8 cellular contexts compared by ENCODE assay signal in genomic region chr11:75428989-75429640, GRCh38. TPM values are rescaled to one million over a fixed set of nuclear protein-coding genes. Genes with fewer than 3 reads are reported as not detected.
A peak's percentile ranks its signal among the peaks of the same experiment; 100 is the strongest.
DNase-seq lines count a peak whose midpoint lies in the region; ATAC-seq and TF ChIP-seq lines count a peak whose summit lies in the region.

No MANE protein-coding gene starts in this region.

- H3K36me3 Mint-ChIP-seq in activated CD4-positive, alpha-beta T cell treated with anti-CD3 and anti-CD28 coated beads for 36 hours (ENCODE audit: low read depth), result peaks cover 10% of the 10 kb centered on the region
- peaks cover 33% of the 10 kb centered on the region for H3K36me3 Mint-ChIP-seq in endothelial cell (ENCODE audit: low read depth, unreplicated experiment)
- H3K36me3 Mint-ChIP-seq in HFFc6 (ENCODE audit: low read depth), result peaks cover 4% of the 10 kb centered on the region

- 97% methylated on average over 16 of the region's 16 CpGs for WGBS in smooth muscle cell (ENCODE audit: low lambda C conversion rate)

- H4K20me1 ChIP-seq in smooth muscle cell (ENCODE audit: low read depth), result no peaks in the 10 kb centered on the region

- H3K27ac ChIP-seq in RWPE2 (ENCODE audit: poor library complexity, severe bottlenecking) (no peak overlapping the region), smooth muscle cell (ENCODE audit: low read depth) (no peak overlapping the region)

- intact Hi-C loops in activated CD4-positive, alpha-beta T cell treated with anti-CD3 and anti-CD28 coated beads for 36 hours (cut with DNase I, micrococcal nuclease), result loop anchor here in 1 of 2 experiments (1.0 kb wide), 1 partner anchor 30 kb away; the partner anchor contains the start of gene RPS3

- no peak for DNase-seq in activated CD4-positive, alpha-beta T cell treated with anti-CD3 and anti-CD28 coated beads for 36 hours
- no peak for DNase-seq in activated CD4-positive, alpha-beta T cell treated with anti-CD3 and anti-CD28 coated beads, Interleukin-2, amount 50 U/mL, for 4 hours
- DNase-seq in RWPE2 (ENCODE audit: low spot score) (peak; percentile 30), endothelial cell (ENCODE audit: low spot score) (no peak), smooth muscle cell (lab: John Stamatoyannopoulos, UW; ENCODE audit: unreplicated experiment) (no peak), germinal center (ENCODE audit: low spot score) (no peak), HFFc6 (no peak)

- H3K9ac ChIP-seq in smooth muscle cell (ENCODE audit: low read depth), result no peak overlapping the region

- no peaks in the 10 kb centered on the region for H3F3A ChIP-seq in smooth muscle cell (ENCODE audit: low read depth)

- no peak overlapping the region for H2AFZ ChIP-seq in smooth muscle cell (ENCODE audit: low read depth)

- no peak for ATAC-seq in activated CD4-positive, alpha-beta T cell treated with anti-CD3 and anti-CD28 coated beads for 36 hours
- ATAC-seq in RWPE2 (ENCODE audit: low read depth) (no peak), HG02938 (IDR thresholded peaks at IDR 0.05; ENCODE audit: unreplicated experiment) (no peak)

- CTCF ChIA-PET in activated CD4-positive, alpha-beta T cell treated with anti-CD3 and anti-CD28 coated beads for 36 hours (lab: Charles Lee), result interaction anchor here (0.5 to 1.5 kb wide), 3 partner anchors 21 to 288 kb away, joined by 3 to 7 read pairs (median 3); no protein-coding TSS in a partner anchor

- peaks cover 2% of the 10 kb centered on the region for H3K4me1 ChIP-seq in RWPE2 (ENCODE audit: insufficient read depth, poor library complexity, severe bottlenecking)
- peaks cover 13% of the 10 kb centered on the region for H3K4me1 ChIP-seq in smooth muscle cell (ENCODE audit: low read depth)

- peak overlapping the region; percentile 83 for H3K4me2 ChIP-seq in smooth muscle cell

- POLR2A ChIA-PET in activated CD4-positive, alpha-beta T cell treated with anti-CD3 and anti-CD28 coated beads for 36 hours (lab: Charles Lee), result interaction anchor here (1.1 to 1.6 kb wide), 2 partner anchors 27 to 29 kb away, joined by 4 to 5 read pairs; partner anchors contain the start of gene RPS3

- peak overlapping the region; percentile 55 for H3K4me3 Mint-ChIP-seq in activated CD4-positive, alpha-beta T cell treated with anti-CD3 and anti-CD28 coated beads for 36 hours
- H3K4me3 Mint-ChIP-seq in endothelial cell (ENCODE audit: unreplicated experiment), result peak overlapping the region; percentile 88
- no peak overlapping the region for H3K4me3 Mint-ChIP-seq in HFFc6

- H3K4me3 ChIP-seq in RWPE2 (ENCODE audit: severe bottlenecking) (no peak overlapping the region), smooth muscle cell (no peak overlapping the region)

- H3K4me1 Mint-ChIP-seq in activated CD4-positive, alpha-beta T cell treated with anti-CD3 and anti-CD28 coated beads for 36 hours, result peaks cover 16% of the 10 kb centered on the region
- H3K4me1 Mint-ChIP-seq in endothelial cell (ENCODE audit: unreplicated experiment), result peaks cover 37% of the 10 kb centered on the region
- H3K4me1 Mint-ChIP-seq in HFFc6 (ENCODE audit: low read depth), result peaks cover 4% of the 10 kb centered on the region; the same call in 1 of the 2 replicates

- peaks cover 8% of the 10 kb centered on the region for H3K9me3 Mint-ChIP-seq in activated CD4-positive, alpha-beta T cell treated with anti-CD3 and anti-CD28 coated beads for 36 hours (ENCODE audit: low read depth)
- no peaks in the 10 kb centered on the region for H3K9me3 Mint-ChIP-seq in endothelial cell (ENCODE audit: unreplicated experiment)
- peaks cover 8% of the 10 kb centered on the region for H3K9me3 Mint-ChIP-seq in HFFc6

- peak overlapping the region; percentile 69 for H3K27ac Mint-ChIP-seq in activated CD4-positive, alpha-beta T cell treated with anti-CD3 and anti-CD28 coated beads for 36 hours
- peak overlapping the region; percentile 87 for H3K27ac Mint-ChIP-seq in endothelial cell (ENCODE audit: unreplicated experiment)
- H3K27ac Mint-ChIP-seq in HFFc6, result no peak overlapping the region

- TF ChIP-seq CTCF in RWPE2 (IDR thresholded peaks at IDR 0.05; ENCODE audit: poor library complexity, severe bottlenecking) (no peak), endothelial cell (IDR thresholded peaks at IDR 0.05; ENCODE audit: unreplicated experiment) (no peak), smooth muscle cell (IDR thresholded peaks at IDR 0.05; ENCODE audit: borderline replicate concordance, insufficient read depth, poor library complexity, severe bottlenecking) (no peak), HFFc6 (IDR thresholded peaks at IDR 0.05) (no peak)

- H3K79me2 ChIP-seq in smooth muscle cell (ENCODE audit: low read depth), result no peaks in the 10 kb centered on the region

- no peaks in the 10 kb centered on the region for H3K9me3 ChIP-seq in RWPE2 (ENCODE audit: severe bottlenecking)
- H3K9me3 ChIP-seq in smooth muscle cell (replicated peaks; ENCODE audit: low read depth), result no peaks in the 10 kb centered on the region

- H3K36me3 ChIP-seq in RWPE2 (ENCODE audit: low read depth) (no peaks in the 10 kb centered on the region), smooth muscle cell (ENCODE audit: low read depth) (no peaks in the 10 kb centered on the region)

- H3K27me3 Mint-ChIP-seq in activated CD4-positive, alpha-beta T cell treated with anti-CD3 and anti-CD28 coated beads for 36 hours, result peaks cover 48% of the 10 kb centered on the region
- H3K27me3 Mint-ChIP-seq in endothelial cell (ENCODE audit: unreplicated experiment), result peaks cover 36% of the 10 kb centered on the region
- peaks cover 44% of the 10 kb centered on the region for H3K27me3 Mint-ChIP-seq in HFFc6 (ENCODE audit: insufficient read depth)

- peaks cover 4% of the 10 kb centered on the region for H3K27me3 ChIP-seq in RWPE2 (ENCODE audit: insufficient read depth, poor library complexity, severe bottlenecking)
- H3K27me3 ChIP-seq in smooth muscle cell (ENCODE audit: low read depth), result peaks cover 35% of the 10 kb centered on the region

RNA-seq across cellular contexts. Expression of gene KLHL35, which starts 3.9 kb away (rescaled TPM):
- under 1 TPM; 0.62 to 0.65 TPM for total RNA-seq in activated CD4-positive, alpha-beta T cell treated with anti-CD3 and anti-CD28 coated beads for 36 hours
- total RNA-seq in endothelial cell (ENCODE audit: unreplicated experiment), result 2.8 TPM
- 0.85 and 1.0 TPM in 2 replicates for total RNA-seq in smooth muscle cell
- polyA plus RNA-seq in smooth muscle cell, result 2.8 and 3.0 TPM in 2 replicates
- not detected for total RNA-seq in HFFc6 (2021; fragmentation: NEBNext Ultra II Directional; extraction: Animal tissue kit (Norgen Biotek cat#: 25700))

RNA-seq across cellular contexts. Expression of gene RPS3, which starts 29.8 kb away (rescaled TPM):
- 1,000 to 10,000 TPM; 4,536 to 4,569 TPM for total RNA-seq in activated CD4-positive, alpha-beta T cell treated with anti-CD3 and anti-CD28 coated beads for 36 hours
- 3,784 TPM for total RNA-seq in endothelial cell (ENCODE audit: unreplicated experiment)
- 721 and 794 TPM in 2 replicates for total RNA-seq in smooth muscle cell
- 976 and 989 TPM in 2 replicates for polyA plus RNA-seq in smooth muscle cell
- 1,000 to 10,000 TPM; 1,897 to 2,167 (median 1,932) TPM for total RNA-seq in HFFc6 (2021; fragmentation: NEBNext Ultra II Directional; extraction: Animal tissue kit (Norgen Biotek cat#: 25700))
